Comparison of ENCODE assay signal across 19 cellular contexts in genomic region chr6:135013211-135013610, GRCh38. TPM values are rescaled to one million over a fixed set of nuclear protein-coding genes. Genes with fewer than 3 reads are reported as not detected.
DNase-seq lines count a peak whose midpoint lies in the region; ATAC-seq and TF ChIP-seq lines count a peak whose summit lies in the region.
"Had no signal": no experiment of that assay in that cellular context is flagged by ENCODE, and none has a peak within 500 bp of the region (broad histone marks: within the 10 kb centered on the region; RNA-seq: fewer than 3 reads in every experiment).

No MANE protein-coding gene starts in this region.

- CTCF ChIA-PET in AG04450 (lab: Charles Lee), result interaction anchor here (0.5 kb wide), 1 partner anchor 1089 kb away, joined by 3 read pairs; no protein-coding TSS in a partner anchor

- H3K27me3 ChIP-seq in AG04450 (ENCODE audit: control insufficient read depth, insufficient read depth, low read length) (no peaks in the 10 kb centered on the region), OCI-LY3 (ENCODE audit: low read depth, low read length) (no peaks in the 10 kb centered on the region)
- H3K27me3 ChIP-seq: BE2C, gastrocnemius medialis had no signal

- H3K27ac ChIP-seq in AG04450 (ENCODE audit: low read depth, low read length) (peak overlapping the region; percentile 23), OCI-LY3 (ENCODE audit: low read length) (no peak overlapping the region)
- H3K27ac ChIP-seq: 22Rv1, gastrocnemius medialis had no signal

- H3K27ac Mint-ChIP-seq in T-helper 1 cell treated with Interleukin-12 subunit alpha and Interleukin-12 subunit beta and Interleukin-4 antibody, amounts not matched to agents 30 μg/mL and 1 μg/mL, for 36 hours, result peak overlapping the region; percentile 79
- H3K27ac Mint-ChIP-seq in central memory CD8-positive, alpha-beta T cell (ENCODE audit: low read depth), result peak overlapping the region; percentile 27
- H3K27ac Mint-ChIP-seq: activated B cell treated with CpG ODN at 0.5 μM for 24 hours had no signal

- no peak overlapping the region for H2AFZ ChIP-seq in OCI-LY3 (ENCODE audit: low read depth, low read length)

- no peak for ATAC-seq in central memory CD8-positive, alpha-beta T cell (replicated peaks; ENCODE audit: extremely low read depth, poor library complexity, severe bottlenecking)
- no peak for ATAC-seq in HG03565 (IDR thresholded peaks at IDR 0.05; ENCODE audit: unreplicated experiment)
- no peak for ATAC-seq in GM21619 (IDR thresholded peaks at IDR 0.05; ENCODE audit: unreplicated experiment)

- H3K36me3 ChIP-seq in OCI-LY3 (replicated peaks; ENCODE audit: low read depth, low read length), result no peaks in the 10 kb centered on the region
- H3K36me3 ChIP-seq: BE2C, gastrocnemius medialis had no signal

- H3K4me1 ChIP-seq in OCI-LY3 (ENCODE audit: low read length), result peaks cover 46% of the 10 kb centered on the region

- H3K36me3 Mint-ChIP-seq in T-helper 1 cell treated with Interleukin-12 subunit alpha and Interleukin-12 subunit beta and Interleukin-4 antibody, amounts not matched to agents 30 μg/mL and 1 μg/mL, for 36 hours (ENCODE audit: low read depth), result peaks cover 21% of the 10 kb centered on the region
- peaks cover 2% of the 10 kb centered on the region for H3K36me3 Mint-ChIP-seq in central memory CD8-positive, alpha-beta T cell (ENCODE audit: insufficient read depth)

- H3K9me3 ChIP-seq in AG04450 (ENCODE audit: control insufficient read depth, insufficient read depth, low read length) (no peaks in the 10 kb centered on the region), OCI-LY3 (ENCODE audit: insufficient read depth, low read length) (no peaks in the 10 kb centered on the region)
- H3K9me3 ChIP-seq: BE2C, gastrocnemius medialis had no signal

- peaks cover 12% of the 10 kb centered on the region for H3K79me2 ChIP-seq in OCI-LY3 (ENCODE audit: low read length)

- no peak for DNase-seq in T-helper 1 cell
- DNase-seq in AG04450 (ENCODE audit: low read depth, low spot score), result no peak
- DNase-seq in central memory CD8-positive, alpha-beta T cell (ENCODE audit: low spot score in 2 of 2), result no peak
- DNase-seq in HUDEP-2 (lab: John Stamatoyannopoulos, UW; ENCODE audit: unreplicated experiment in 76 of 76), result no peak
- DNase-seq: activated B cell treated with CpG ODN at 0.5 μM for 24 hours, amygdala, BE2C, erythroblast, gastrocnemius medialis, GDM1, kidney, NCI-H146, NCI-H2227 treated with DMSO at 0.1 percent for 48 hours, NCI-H82 had no signal

- H3K9me3 Mint-ChIP-seq in T-helper 1 cell treated with Interleukin-12 subunit alpha and Interleukin-12 subunit beta and Interleukin-4 antibody, amounts not matched to agents 30 μg/mL and 1 μg/mL, for 36 hours, result no peaks in the 10 kb centered on the region
- no peaks in the 10 kb centered on the region for H3K9me3 Mint-ChIP-seq in central memory CD8-positive, alpha-beta T cell
- H3K9me3 Mint-ChIP-seq: activated B cell treated with CpG ODN at 0.5 μM for 24 hours had no signal

- peaks cover 48% of the 10 kb centered on the region for H3K4me1 Mint-ChIP-seq in T-helper 1 cell treated with Interleukin-12 subunit alpha and Interleukin-12 subunit beta and Interleukin-4 antibody, amounts not matched to agents 30 μg/mL and 1 μg/mL, for 36 hours (ENCODE audit: low read depth)
- H3K4me1 Mint-ChIP-seq in central memory CD8-positive, alpha-beta T cell, result peaks cover 37% of the 10 kb centered on the region

- POLR2A ChIA-PET in AG04450 (lab: Yijun Ruan, JAX), result interaction anchor here (0.7 kb wide), 1 partner anchor 17 kb away, joined by 3 read pairs; no protein-coding TSS in a partner anchor

- no peak overlapping the region for H3K9ac ChIP-seq in OCI-LY3 (ENCODE audit: low read length)

- TF ChIP-seq CTCF in AG04450 (IDR thresholded peaks at IDR 0.05; ENCODE audit: low read depth, low read length) (no peak), OCI-LY3 (IDR thresholded peaks at IDR 0.05; ENCODE audit: low read depth, low read length) (no peak)

- no peaks in the 10 kb centered on the region for H3K27me3 Mint-ChIP-seq in T-helper 1 cell treated with Interleukin-12 subunit alpha and Interleukin-12 subunit beta and Interleukin-4 antibody, amounts not matched to agents 30 μg/mL and 1 μg/mL, for 36 hours (ENCODE audit: low read depth)
- H3K27me3 Mint-ChIP-seq in central memory CD8-positive, alpha-beta T cell, result no peaks in the 10 kb centered on the region
- H3K27me3 Mint-ChIP-seq: activated B cell treated with CpG ODN at 0.5 μM for 24 hours had no signal

- peak overlapping the region; percentile 42 for H3K4me3 Mint-ChIP-seq in T-helper 1 cell treated with Interleukin-12 subunit alpha and Interleukin-12 subunit beta and Interleukin-4 antibody, amounts not matched to agents 30 μg/mL and 1 μg/mL, for 36 hours
- H3K4me3 Mint-ChIP-seq in central memory CD8-positive, alpha-beta T cell, result no peak overlapping the region
- H3K4me3 Mint-ChIP-seq: activated B cell treated with CpG ODN at 0.5 μM for 24 hours had no signal

- no peak overlapping the region for H3K4me3 ChIP-seq in AG04450 (ENCODE audit: low read depth, low read length)
- no peak overlapping the region for H3K4me3 ChIP-seq in OCI-LY3 (ENCODE audit: low read length)
- H3K4me3 ChIP-seq: gastrocnemius medialis had no signal

- peak overlapping the region; percentile 26 for H3K4me2 ChIP-seq in OCI-LY3 (ENCODE audit: low read length)

- H4K20me1 ChIP-seq in OCI-LY3 (ENCODE audit: insufficient read depth, low read length), result peaks cover 10% of the 10 kb centered on the region; the same call in 1 of the 2 replicates

RNA-seq across cellular contexts. Expression of gene HBS1L, which starts 41.4 kb away (rescaled TPM):
- 74.2 and 101 TPM in 2 replicates for polyA plus RNA-seq in AG04450 (2011; rRNA removed)
- 59.5 and 100 TPM in 2 replicates for polyA minus RNA-seq in AG04450 (2011; rRNA and poly(A)+ RNA removed)
